24 cellular contexts compared by ENCODE assay signal in the genomic region with DNA sequence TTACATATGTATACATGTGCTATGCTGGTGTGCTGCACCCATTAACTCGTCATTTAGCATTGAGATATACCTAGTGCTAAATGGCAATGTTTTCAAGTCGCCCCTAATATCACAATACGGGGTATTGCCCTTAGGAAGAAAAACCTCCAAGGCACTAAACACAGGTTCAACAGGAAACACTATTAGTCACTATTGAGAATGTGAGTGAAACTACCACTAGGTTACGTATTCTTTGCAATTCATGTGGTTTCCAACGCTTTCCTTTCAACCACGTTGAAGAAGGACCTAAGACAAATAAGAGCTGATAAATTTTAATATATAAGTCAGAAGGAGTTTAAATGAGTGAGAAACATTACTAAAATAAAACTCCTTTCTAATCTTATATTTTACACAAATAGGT.
"Had no signal": no experiment of that assay in that cellular context is flagged by ENCODE, and none has a peak within 500 bp of the region (broad histone marks: within the 10 kb centered on the region; RNA-seq: fewer than 3 reads in every experiment).

No MANE protein-coding gene starts in this region.

- H3K9ac ChIP-seq: neural progenitor cell, parathyroid adenoma had no signal

- DNase-seq: islet precursor cell; left ventricle myocardium inferior; mesendoderm; naive B cell; natural killer cell; nephron progenitor cell; occipital lobe; psoas muscle; right lobe of liver; stimulated activated CD4-positive, alpha-beta T cell treated with anti-CD3 and anti-CD28 coated beads, Interleukin-1b, Interleukin-23, amount 100 ng/mL, for 48 hours; stimulated activated CD4-positive, alpha-beta T cell treated with anti-CD3 and anti-CD28 coated beads, Interleukin-2, amount 100 ng/mL, for 48 hours; stimulated activated CD4-positive, alpha-beta T cell treated with anti-CD3 and anti-CD28 coated beads, Interleukin-4, amount 100 ng/mL, for 4 hours; stimulated activated CD8-positive, alpha-beta memory T cell treated with anti-CD3 and anti-CD28 coated beads, Interleukin-4, amount 100 ng/mL, for 48 hours; stimulated activated naive CD4-positive, alpha-beta T cell treated with Interleukin-2 at 50 U/mL for 16 hours; stimulated activated naive CD8-positive, alpha-beta T cell treated with anti-CD3 and anti-CD28 coated beads, Interleukin-15, amount 100 ng/mL, for 72 hours; substantia nigra; uterus had no signal

- H3K4me1 ChIP-seq: left ventricle myocardium inferior, neural progenitor cell, parathyroid adenoma, psoas muscle, right lobe of liver, tibial nerve, uterus had no signal

- H3K79me2 ChIP-seq: parathyroid adenoma had no signal

- H3K36me3 ChIP-seq: left ventricle myocardium inferior, neural progenitor cell, neutrophil, right lobe of liver, tibial nerve, uterus had no signal

- ATAC-seq: natural killer cell; psoas muscle; right lobe of liver; stimulated activated memory B cell treated with anti-CD40 and anti-IgM and Interleukin-4, amounts not matched to agents 10 μg/mL and 1 μg/mL and 100 μg/mL, for 72 hours; stimulated activated naive CD8-positive, alpha-beta T cell treated with anti-CD3 and anti-CD28 coated beads, Interleukin-15, amount 100 ng/mL, for 72 hours had no signal

- H3K4me2 ChIP-seq: neural progenitor cell, smooth muscle cell had no signal

- H2AFZ ChIP-seq: neural progenitor cell, parathyroid adenoma had no signal

- H3K27me3 ChIP-seq: neural progenitor cell, neutrophil, right lobe of liver, tibial nerve, uterus had no signal

- H3K4me3 ChIP-seq: left ventricle myocardium inferior, lung, neural progenitor cell, psoas muscle, right lobe of liver, smooth muscle cell, tibial nerve, uterus had no signal

- H3K27ac ChIP-seq: left ventricle myocardium inferior, neural progenitor cell, neutrophil, parathyroid adenoma, psoas muscle, right lobe of liver, tibial nerve, uterus had no signal

- H3K9me3 ChIP-seq: left ventricle myocardium inferior, neutrophil, psoas muscle, right lobe of liver, tibial nerve, uterus had no signal
